Comparison of ENCODE assay signal across 10 cellular contexts in the genomic region with DNA sequence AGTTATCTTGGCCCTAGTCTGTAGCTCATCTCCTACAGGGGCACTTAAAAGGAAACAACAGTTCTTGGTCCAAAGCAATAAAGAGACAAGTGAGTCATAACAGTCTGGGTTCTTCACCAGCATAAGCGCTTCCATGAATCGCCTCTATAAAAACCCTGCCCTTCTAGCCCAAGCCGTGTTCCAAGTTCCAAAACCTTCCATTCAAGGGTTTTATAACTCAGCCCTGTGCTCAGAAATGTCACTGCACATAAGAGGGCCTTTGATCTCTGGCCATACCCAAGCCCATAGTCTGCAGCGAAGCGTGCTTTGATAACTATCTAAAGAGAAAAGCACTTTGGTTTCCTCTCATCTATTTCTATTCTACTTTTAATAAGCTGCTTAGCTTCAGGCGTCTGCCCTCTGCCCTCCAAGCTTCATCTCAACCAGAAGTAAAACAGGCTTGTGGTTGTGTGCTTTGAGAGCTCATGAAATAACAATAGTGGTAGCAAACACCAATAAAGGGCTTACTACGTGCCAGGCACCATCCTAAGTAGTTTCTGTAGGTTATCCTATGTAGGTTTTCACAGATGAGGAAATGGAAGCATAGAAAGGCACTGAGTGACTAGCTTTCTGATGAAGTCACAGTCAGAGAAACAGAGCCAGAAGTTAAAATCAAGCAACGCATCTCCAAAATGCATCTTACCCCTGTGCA.
DNase-seq lines count a peak whose midpoint lies in the region; ATAC-seq, FAIRE-seq and TF ChIP-seq lines count a peak whose summit lies in the region.
"Had no signal": no experiment of that assay in that cellular context is flagged by ENCODE, and none has a peak within 500 bp of the region (broad histone marks: within the 10 kb centered on the region; RNA-seq: fewer than 3 reads in every experiment).

No MANE protein-coding gene starts in this region.

- DNase-seq in A172 (ENCODE audit: low spot score) (peak; percentile 32), GM12891 (ENCODE audit: insufficient read length, low spot score) (no peak), left colon (peak in 1 of 2 donors; percentile 51), cerebellar cortex (ENCODE audit: low spot score) (no peak), NCI-H1105 (lab: John Stamatoyannopoulos, UW) (no peak), NCI-H1930 (lab: John Stamatoyannopoulos, UW) (no peak)
- DNase-seq in activated CD8-positive, alpha-beta memory T cell treated with anti-CD3 and anti-CD28 coated beads, Interleukin-2, amount 50 U/mL, for 4 hours: peak; percentile 23
- DNase-seq: NCI-H2081 treated with DMSO at 0.1 percent for 48 hours, upper lobe of left lung had no signal

- intact Hi-C loops in left colon (cut with DNase I, micrococcal nuclease): no loop called here

- ATAC-seq in left colon: peak; percentile 76
- ATAC-seq in HG03095 (IDR thresholded peaks at IDR 0.05; ENCODE audit: unreplicated experiment): no peak

- no peak for FAIRE-seq in GM12891 (lab: Jason Lieb, UNC)

- no peak for TF ChIP-seq POLR2A in GM12891 (IDR thresholded peaks at IDR 0.05; ENCODE audit: low read depth, low read length)

TF ChIP-seq in GM12891, 5 proteins besides CTCF, POLR2A, EP300 and RAD21:
- TF ChIP-seq SPI1 (IDR thresholded peaks at IDR 0.05; ENCODE audit: low read depth, low read length): peak; percentile 29; the same call in 1 of the 2 replicates
- TF ChIP-seq TAF1 (IDR thresholded peaks at IDR 0.05; ENCODE audit: low read depth, low read length): no peak

Comparison
In these comparisons a context has a peak if more than half of its experiments do, and no peak if none do; other contexts are left out.
1. DNase-seq: peak in A172 (single experiment) and activated CD8-positive, alpha-beta memory T cell treated with anti-CD3 and anti-CD28 coated beads, Interleukin-2, amount 50 U/mL, for 4 hours (single experiment); none in GM12891 (single experiment), cerebellar cortex (single experiment), NCI-H1105 (single experiment) and NCI-H1930 (0 of 2).